In the genomic region with DNA sequence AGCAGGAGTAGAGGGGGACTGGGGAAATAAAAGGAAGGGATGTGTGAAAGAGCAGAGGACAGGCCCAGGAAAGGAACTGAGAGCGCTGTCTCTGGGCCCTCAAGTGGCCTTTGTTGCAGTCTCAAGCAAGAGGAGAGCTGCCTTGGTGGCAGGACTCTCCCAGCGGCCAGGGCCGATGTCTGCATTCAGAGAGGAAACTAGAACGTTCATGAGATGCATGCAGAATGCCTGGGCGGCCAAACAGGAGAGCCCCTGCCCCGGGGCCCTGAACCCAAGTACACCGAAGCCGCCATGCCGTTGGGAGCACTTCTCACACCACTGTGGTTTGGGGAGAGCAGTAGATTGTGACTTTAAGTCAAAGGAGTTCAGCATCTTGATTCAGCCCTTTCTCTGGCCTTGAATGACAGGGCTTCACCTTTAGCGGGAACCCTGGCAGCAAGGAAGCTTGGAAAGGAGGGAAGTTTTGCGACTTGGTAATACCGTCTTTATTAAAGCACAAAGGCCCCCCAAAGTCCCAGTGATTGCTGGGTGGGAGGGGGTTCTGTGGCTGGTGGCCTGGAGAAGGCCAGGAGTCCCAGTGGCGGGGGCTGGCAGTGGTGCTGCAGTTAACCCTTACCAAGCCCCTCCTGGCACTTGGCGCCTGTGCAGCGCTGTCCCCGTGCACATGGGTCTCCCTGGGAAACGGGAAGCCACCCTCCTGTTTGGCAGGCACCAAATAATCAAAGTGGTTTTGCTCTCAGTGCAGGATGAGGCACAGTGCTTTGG, we compare ENCODE assay signal across 31 cellular contexts. TPM values are rescaled to one million over a fixed set of nuclear protein-coding genes. Genes with fewer than 3 reads are reported as not detected.
"Had no signal": no experiment of that assay in that cellular context is flagged by ENCODE, and none has a peak within 500 bp of the region (broad histone marks: within the 10 kb centered on the region; RNA-seq: fewer than 3 reads in every experiment).

No MANE protein-coding gene starts in this region.

- H3K4me3 ChIP-seq: body of pancreas, MG63, SJCRH30, SK-N-MC had no signal

- H3K9me3 ChIP-seq: body of pancreas, MG63, SJCRH30 had no signal

- H3K36me3 ChIP-seq: MG63, SJCRH30, WERI-Rb-1 had no signal

- H3K4me1 ChIP-seq: body of pancreas, SJCRH30 had no signal

- H3K27me3 ChIP-seq: body of pancreas, MG63 had no signal

- H3K27ac ChIP-seq: body of pancreas, SJCRH30, SK-N-MC, WERI-Rb-1 had no signal

- DNase-seq: activated CD4-positive, alpha-beta T cell treated with anti-CD3 and anti-CD28 coated beads, Interleukin-2, amount 10 ng/mL, durations not matched to agents 24 days and 14 days; activated CD4-positive, alpha-beta T cell treated with anti-CD3 and anti-CD28 coated beads, Interleukin-2, amount 50 U/mL, for 4 hours; activated CD4-positive, CD25-positive, alpha-beta regulatory T cell; activated CD8-positive, alpha-beta T cell treated with anti-CD3 and anti-CD28 coated beads for 36 hours; activated gamma-delta T cell; activated naive CD4-positive, alpha-beta T cell treated with Interleukin-2 at 50 U/mL for 16 hours; activated naive CD8-positive, alpha-beta T cell treated with anti-CD3 and anti-CD28 coated beads, Interleukin-2, amount 10 ng/mL, durations not matched to agents 7 days and 5 days; activated T-cell treated with anti-CD3 and anti-CD28 coated beads, Interleukin-2, amount 50 U/mL, for 1 hour; body of pancreas; Karpas-422; KBM-7; MG63; NCI-H1048; NCI-H1105 treated with DMSO at 0.1 percent for 48 hours; NCI-H1436; NCI-H1694; NCI-H1930; NCI-H2081 treated with DMSO at 0.1 percent for 48 hours; NCI-H226; NCI-H446 treated with DMSO at 0.1 percent for 48 hours; NCI-H524; SHP77; SJCRH30; T1000; WERI-Rb-1 had no signal

RNA-seq across cellular contexts. Expression of gene SLC6A11, which starts 36.2 kb away (rescaled TPM):
- total RNA-seq: activated CD4-positive, alpha-beta T cell treated with anti-CD3 and anti-CD28 coated beads, Interleukin-2, amount 10 ng/mL, durations not matched to agents 24 days and 14 days; activated CD8-positive, alpha-beta memory T cell treated with anti-CD3 and anti-CD28 coated beads for 36 hours; activated CD8-positive, alpha-beta T cell treated with anti-CD3 and anti-CD28 coated beads for 36 hours; activated naive CD8-positive, alpha-beta T cell treated with anti-CD3 and anti-CD28 coated beads, Interleukin-2, amount 10 ng/mL, durations not matched to agents 7 days and 5 days; activated T-helper 2 cell treated with anti-CD3 and anti-CD28 coated beads, Interferon-gamma antibody, Interleukin-2, Interleukin-4, amounts not matched to agents 10 μg/mL and 5 μg/mL and 100 μg/mL, durations not matched to agents 14 hours and 24 hours and 36 hours; RPMI7951; SJCRH30; T-helper 1 cell treated with Interleukin-12 subunit alpha and Interleukin-12 subunit beta and Interleukin-4 antibody, amounts not matched to agents 30 ng/mL and 1 ng/mL, for 36 hours; T-helper 2 cell treated with Interferon-gamma antibody and Interleukin-4, amounts not matched to agents 100 ng/mL and 5 ng/mL, for 36 hours had no signal
